Comparison of ENCODE assay signal across 25 cellular contexts in genomic region chr10:44183667-44184632, GRCh38.
A peak's percentile ranks its signal among the peaks of the same experiment; 100 is the strongest.
DNase-seq lines count a peak whose midpoint lies in the region; TF ChIP-seq lines count a peak whose summit lies in the region.
"Had no signal": no experiment of that assay in that cellular context is flagged by ENCODE, and none has a peak within 500 bp of the region (broad histone marks: within the 10 kb centered on the region; RNA-seq: fewer than 3 reads in every experiment).

No MANE protein-coding gene starts in this region.

- BruUV-seq in PC-9 (replicated peaks; lab: Mats Ljungman, UMichigan) = no TSS peak

- CTCF ChIA-PET in PC-9 (lab: Charles Lee) = no interaction called here

- no peaks in the 10 kb centered on the region for H3K79me2 ChIP-seq in PC-9 (ENCODE audit: low read depth)

- DNase-seq in GM04503 (ENCODE audit: low read depth) (peak; percentile 47), MG63 (peak; percentile 81), fibroblast of gingiva (ENCODE audit: low read depth) (peak; percentile 97), glutamatergic neuron (no peak), medulla oblongata (ENCODE audit: extremely low spot score) (no peak), SKM-1 treated with dmso at 0.1 percent for 144 hours (lab: John Stamatoyannopoulos, UW; ENCODE audit: unreplicated experiment) (no peak), PC-9 (no peak)
- DNase-seq: activated CD4-positive, CD25-positive, alpha-beta regulatory T cell; activated CD8-positive, alpha-beta T cell treated with anti-CD3 and anti-CD28 coated beads for 36 hours; activated naive CD4-positive, alpha-beta T cell; amygdala; BE2C; caudate nucleus; dorsolateral prefrontal cortex; H7; kidney glomerular epithelial cell; mesendoderm; naive B cell; NCI-H1694; occipital lobe; stimulated activated CD4-positive, alpha-beta T cell treated with anti-CD3 and anti-CD28 coated beads, Interleukin-12 subunit alpha, Interleukin-12 subunit beta, amount 100 ng/mL, for 4 hours; stimulated activated naive CD8-positive, alpha-beta T cell treated with anti-CD3 and anti-CD28 coated beads, Interleukin-15, amount 100 ng/mL, for 72 hours; SW 1271; trophoblast cell had no signal

- no peak overlapping the region for H3K4me3 ChIP-seq in MG63
- no peak overlapping the region for H3K4me3 ChIP-seq in PC-9
- H3K4me3 ChIP-seq: dorsolateral prefrontal cortex had no signal

- H4K20me1 ChIP-seq in PC-9 (ENCODE audit: insufficient read depth) = no peaks in the 10 kb centered on the region

- H3K36me3 ChIP-seq in MG63 = no peaks in the 10 kb centered on the region
- H3K36me3 ChIP-seq in PC-9 (ENCODE audit: low read depth) = no peaks in the 10 kb centered on the region
- H3K36me3 ChIP-seq: BE2C had no signal

- H3K9me3 Mint-ChIP-seq in nephron = peaks cover 4% of the 10 kb centered on the region
- no peaks in the 10 kb centered on the region for H3K9me3 Mint-ChIP-seq in glutamatergic neuron (ENCODE audit: unreplicated experiment)
- H3K9me3 Mint-ChIP-seq: stimulated activated naive CD8-positive, alpha-beta T cell treated with anti-CD3 and anti-CD28 coated beads, Interleukin-15, amount 100 ng/mL, for 72 hours had no signal

- H3K4me1 Mint-ChIP-seq in nephron (peaks cover 45% of the 10 kb centered on the region), glutamatergic neuron (ENCODE audit: low read depth, unreplicated experiment) (no peaks in the 10 kb centered on the region)
- H3K4me1 Mint-ChIP-seq: naive B cell; stimulated activated naive CD8-positive, alpha-beta T cell treated with anti-CD3 and anti-CD28 coated beads, Interleukin-15, amount 100 ng/mL, for 72 hours had no signal

- intact Hi-C loops in PC-9 (cut with micrococcal nuclease; ENCODE audit: unreplicated experiment) = no loop called here

- no peak for TF ChIP-seq CTCF in nephron (IDR thresholded peaks at IDR 0.05; ENCODE audit: unreplicated experiment in 3 of 3)
- TF ChIP-seq CTCF in glutamatergic neuron (IDR thresholded peaks at IDR 0.05; ENCODE audit: partially characterized antibody, unreplicated experiment) = no peak
- no peak for TF ChIP-seq CTCF in PC-9 (conservative IDR thresholded peaks at IDR 0.05)

- peak overlapping the region in 1 of 3 experiments; percentile 24 for H3K4me3 Mint-ChIP-seq in nephron
- H3K4me3 Mint-ChIP-seq in glutamatergic neuron (ENCODE audit: unreplicated experiment) = no peak overlapping the region
- H3K4me3 Mint-ChIP-seq: activated CD8-positive, alpha-beta T cell treated with anti-CD3 and anti-CD28 coated beads for 36 hours; naive B cell; stimulated activated naive CD8-positive, alpha-beta T cell treated with anti-CD3 and anti-CD28 coated beads, Interleukin-15, amount 100 ng/mL, for 72 hours had no signal

- H3K27ac Mint-ChIP-seq in nephron = peak overlapping the region; percentile 48 to 79 (median 62)
- H3K27ac Mint-ChIP-seq in glutamatergic neuron (ENCODE audit: unreplicated experiment) = no peak overlapping the region
- H3K27ac Mint-ChIP-seq: activated CD8-positive, alpha-beta T cell treated with anti-CD3 and anti-CD28 coated beads for 36 hours; naive B cell had no signal

- no peak overlapping the region for H2AFZ ChIP-seq in PC-9

- H3K9me3 ChIP-seq in MG63 (peaks cover 3% of the 10 kb centered on the region; the same call in 1 of the 2 replicates), PC-9 (ENCODE audit: insufficient read depth, low read depth) (no peaks in the 10 kb centered on the region)
- H3K9me3 ChIP-seq: BE2C had no signal

- H3F3A ChIP-seq in PC-9 (ENCODE audit: insufficient read depth, low read depth) = no peaks in the 10 kb centered on the region

- no peak overlapping the region for H3K27ac ChIP-seq in PC-9
- H3K27ac ChIP-seq: dorsolateral prefrontal cortex had no signal

- H3K4me2 ChIP-seq in PC-9 = no peak overlapping the region

- H3K4me1 ChIP-seq in PC-9 (replicated peaks; ENCODE audit: insufficient read depth) = no peaks in the 10 kb centered on the region
- H3K4me1 ChIP-seq: BE2C had no signal

- no peaks in the 10 kb centered on the region for H3K36me3 Mint-ChIP-seq in nephron (ENCODE audit: low read depth)
- H3K36me3 Mint-ChIP-seq in glutamatergic neuron (ENCODE audit: unreplicated experiment) = no peaks in the 10 kb centered on the region
- H3K36me3 Mint-ChIP-seq: naive B cell had no signal

- H3K27me3 Mint-ChIP-seq in nephron (ENCODE audit: low read depth) (peaks cover 9% of the 10 kb centered on the region), glutamatergic neuron (ENCODE audit: unreplicated experiment) (peaks cover 3% of the 10 kb centered on the region)
- H3K27me3 Mint-ChIP-seq: naive B cell; stimulated activated naive CD8-positive, alpha-beta T cell treated with anti-CD3 and anti-CD28 coated beads, Interleukin-15, amount 100 ng/mL, for 72 hours had no signal

- H3K27me3 ChIP-seq in MG63 (no peaks in the 10 kb centered on the region), PC-9 (ENCODE audit: insufficient read depth, low read depth) (peaks cover 19% of the 10 kb centered on the region; the same call in 1 of the 2 replicates)
- H3K27me3 ChIP-seq: BE2C had no signal

- POLR2A ChIA-PET in PC-9 (lab: Charles Lee; ENCODE audit: unreplicated experiment) = no interaction called here

- no peaks in the 10 kb centered on the region for H3K9me2 ChIP-seq in PC-9 (ENCODE audit: insufficient read depth)

Comparison
In these comparisons a context has a peak if more than half of its experiments do, and no peak if none do; other contexts are left out.
1. DNase-seq: peak in GM04503 (single experiment), MG63 (single experiment) and fibroblast of gingiva (single experiment); none in glutamatergic neuron (single experiment), medulla oblongata (single experiment), SKM-1 treated with dmso at 0.1 percent for 144 hours (single experiment) and PC-9 (0 of 2).